In the genomic region with DNA sequence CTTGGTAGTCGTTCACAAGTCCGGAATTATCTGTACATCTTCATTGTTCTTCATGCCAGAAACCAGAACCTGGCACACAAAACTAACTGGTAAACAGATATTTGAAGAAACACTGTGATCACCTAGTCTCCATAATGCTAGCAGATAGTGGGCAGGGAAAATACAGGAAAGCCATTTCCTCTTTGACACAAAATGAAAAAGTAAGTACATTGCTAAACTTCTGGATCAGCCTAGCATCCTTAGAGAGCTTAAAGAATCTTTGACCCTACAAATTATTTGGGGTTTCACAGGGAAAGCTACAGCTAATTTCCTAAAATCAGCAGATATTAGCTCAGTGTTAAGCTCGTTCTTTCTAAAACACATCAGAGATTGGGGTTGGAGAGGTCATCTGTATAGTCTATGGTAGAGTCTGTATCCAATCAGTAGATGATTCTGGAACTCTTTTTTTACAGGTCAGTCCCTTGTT, we compare ENCODE assay signal across 1 cellular context.
TF ChIP-seq lines count a peak whose summit lies in the region.

No MANE protein-coding gene starts in this region.

TF ChIP-seq in K562, 482 proteins besides CTCF, POLR2A, EP300 and RAD21 (continued from another document and continues in another):
- TF ChIP-seq, protein P1, sequence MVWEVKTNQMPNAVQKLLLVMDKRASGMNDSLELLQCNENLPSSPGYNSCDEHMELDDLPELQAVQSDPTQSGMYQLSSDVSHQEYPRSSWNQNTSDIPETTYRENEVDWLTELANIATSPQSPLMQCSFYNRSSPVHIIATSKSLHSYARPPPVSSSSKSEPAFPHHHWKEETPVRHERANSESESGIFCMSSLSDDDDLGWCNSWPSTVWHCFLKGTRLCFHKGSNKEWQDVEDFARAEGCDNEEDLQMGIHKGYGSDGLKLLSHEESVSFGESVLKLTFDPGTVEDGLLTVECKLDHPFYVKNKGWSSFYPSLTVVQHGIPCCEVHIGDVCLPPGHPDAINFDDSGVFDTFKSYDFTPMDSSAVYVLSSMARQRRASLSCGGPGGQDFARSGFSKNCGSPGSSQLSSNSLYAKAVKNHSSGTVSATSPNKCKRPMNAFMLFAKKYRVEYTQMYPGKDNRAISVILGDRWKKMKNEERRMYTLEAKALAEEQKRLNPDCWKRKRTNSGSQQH (CRISPR knock-in tag; IDR thresholded peaks at IDR 0.05), result no peak
- TF ChIP-seq CREB5 (CRISPR knock-in tag; IDR thresholded peaks at IDR 0.05) (peak; percentile 30; the same call in 1 of the 2 replicates), GTF2F1 (IDR thresholded peaks at IDR 0.05; ENCODE audit: low read depth, low read length) (no peak), ZNF561 (CRISPR knock-in tag; conservative IDR thresholded peaks at IDR 0.05) (no peak), ZNF551 (CRISPR knock-in tag; IDR thresholded peaks at IDR 0.05) (0 out of 2 replicates have a peak, but pooled peaks have one; percentile 62), NR2C2 (CRISPR knock-in tag; IDR thresholded peaks at IDR 0.05) (no peak), NR2C2 (tag; IDR thresholded peaks at IDR 0.05) (0 out of 2 replicates have a peak, but pooled peaks have one; percentile 41), PHTF2 (CRISPR knock-in tag; IDR thresholded peaks at IDR 0.05) (no peak; the same call in 1 of the 2 replicates), KAT7 (CRISPR knock-in tag; IDR thresholded peaks at IDR 0.05; ENCODE audit: borderline replicate concordance) (no peak), ZNF76 (CRISPR knock-in tag; IDR thresholded peaks at IDR 0.05; ENCODE audit: borderline replicate concordance) (no peak), FUS (optimal IDR thresholded peaks at IDR 0.05; ENCODE audit: low read depth, low read length) (no peak), TRIM24 (IDR thresholded peaks at IDR 0.05) (no peak), BRCA1 (IDR thresholded peaks at IDR 0.05) (no peak), BRCA1 (CRISPR knock-in tag; IDR thresholded peaks at IDR 0.05) (no peak), FIP1L1 (IDR thresholded peaks at IDR 0.05; ENCODE audit: low read depth, low read length, poor library complexity, severe bottlenecking) (no peak), POLR2AphosphoS2 (IDR thresholded peaks at IDR 0.05; ENCODE audit: low read length) (peak; percentile 41), HIVEP1 (CRISPR knock-in tag; IDR thresholded peaks at IDR 0.05) (no peak), ZNF717 (CRISPR knock-in tag; IDR thresholded peaks at IDR 0.05) (0 out of 2 replicates have a peak, but pooled peaks have one; percentile 7), COPS2 (conservative IDR thresholded peaks at IDR 0.05) (no peak), ZKSCAN1 (IDR thresholded peaks at IDR 0.05; ENCODE audit: low read depth, low read length) (no peak), FOXM1 (IDR thresholded peaks at IDR 0.05; ENCODE audit: low read depth) (no peak), FOXM1 (CRISPR knock-in tag; IDR thresholded peaks at IDR 0.05; ENCODE audit: low read depth) (no peak), E4F1 (CRISPR knock-in tag; IDR thresholded peaks at IDR 0.05; ENCODE audit: borderline replicate concordance) (peak; percentile 52; the same call in 1 of the 2 replicates), RUNX1 (IDR thresholded peaks at IDR 0.05; ENCODE audit: low read depth) (no peak), ATF7 (IDR thresholded peaks at IDR 0.05) (no peak), USF2 (CRISPR knock-in tag; IDR thresholded peaks at IDR 0.05) (no peak), ZNF75A (CRISPR knock-in tag; IDR thresholded peaks at IDR 0.05) (no peak), KLF10 (CRISPR knock-in tag; IDR thresholded peaks at IDR 0.05) (0 out of 2 replicates have a peak, but pooled peaks have one; percentile 6), POLR3G (IDR thresholded peaks at IDR 0.05; ENCODE audit: extremely low read depth, insufficient read length, insufficient replicate concordance) (no peak), E2F3 (CRISPR knock-in tag; IDR thresholded peaks at IDR 0.05) (no peak), CREB3L1 (IDR thresholded peaks at IDR 0.05; ENCODE audit: borderline replicate concordance, low read depth) (no peak), ZNF253 (CRISPR knock-in tag; conservative IDR thresholded peaks at IDR 0.05) (no peak), SMARCE1 (IDR thresholded peaks at IDR 0.05) (no peak), SMAD3 (CRISPR knock-in tag; conservative IDR thresholded peaks at IDR 0.05) (0 out of 2 replicates have a peak, but pooled peaks have one; percentile 5)
- TF ChIP-seq, protein P2, sequence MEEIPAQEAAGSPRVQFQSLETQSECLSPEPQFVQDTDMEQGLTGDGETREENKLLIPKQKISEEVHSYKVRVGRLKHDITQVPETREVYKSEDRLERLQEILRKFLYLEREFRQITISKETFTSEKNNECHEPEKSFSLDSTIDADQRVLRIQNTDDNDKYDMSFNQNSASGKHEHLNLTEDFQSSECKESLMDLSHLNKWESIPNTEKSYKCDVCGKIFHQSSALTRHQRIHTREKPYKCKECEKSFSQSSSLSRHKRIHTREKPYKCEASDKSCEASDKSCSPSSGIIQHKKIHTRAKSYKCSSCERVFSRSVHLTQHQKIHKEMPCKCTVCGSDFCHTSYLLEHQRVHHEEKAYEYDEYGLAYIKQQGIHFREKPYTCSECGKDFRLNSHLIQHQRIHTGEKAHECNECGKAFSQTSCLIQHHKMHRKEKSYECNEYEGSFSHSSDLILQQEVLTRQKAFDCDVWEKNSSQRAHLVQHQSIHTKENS (CRISPR knock-in tag; IDR thresholded peaks at IDR 0.05), result peak; percentile 79; the same call in 1 of the 2 replicates
- TF ChIP-seq, protein P3, sequence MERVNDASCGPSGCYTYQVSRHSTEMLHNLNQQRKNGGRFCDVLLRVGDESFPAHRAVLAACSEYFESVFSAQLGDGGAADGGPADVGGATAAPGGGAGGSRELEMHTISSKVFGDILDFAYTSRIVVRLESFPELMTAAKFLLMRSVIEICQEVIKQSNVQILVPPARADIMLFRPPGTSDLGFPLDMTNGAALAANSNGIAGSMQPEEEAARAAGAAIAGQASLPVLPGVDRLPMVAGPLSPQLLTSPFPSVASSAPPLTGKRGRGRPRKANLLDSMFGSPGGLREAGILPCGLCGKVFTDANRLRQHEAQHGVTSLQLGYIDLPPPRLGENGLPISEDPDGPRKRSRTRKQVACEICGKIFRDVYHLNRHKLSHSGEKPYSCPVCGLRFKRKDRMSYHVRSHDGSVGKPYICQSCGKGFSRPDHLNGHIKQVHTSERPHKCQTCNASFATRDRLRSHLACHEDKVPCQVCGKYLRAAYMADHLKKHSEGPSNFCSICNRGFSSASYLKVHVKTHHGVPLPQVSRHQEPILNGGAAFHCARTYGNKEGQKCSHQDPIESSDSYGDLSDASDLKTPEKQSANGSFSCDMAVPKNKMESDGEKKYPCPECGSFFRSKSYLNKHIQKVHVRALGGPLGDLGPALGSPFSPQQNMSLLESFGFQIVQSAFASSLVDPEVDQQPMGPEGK (CRISPR knock-in tag; IDR thresholded peaks at IDR 0.05; ENCODE audit: borderline replicate concordance), result peak; percentile 47; the same call in 1 of the 2 replicates
- TF ChIP-seq, protein P4, sequence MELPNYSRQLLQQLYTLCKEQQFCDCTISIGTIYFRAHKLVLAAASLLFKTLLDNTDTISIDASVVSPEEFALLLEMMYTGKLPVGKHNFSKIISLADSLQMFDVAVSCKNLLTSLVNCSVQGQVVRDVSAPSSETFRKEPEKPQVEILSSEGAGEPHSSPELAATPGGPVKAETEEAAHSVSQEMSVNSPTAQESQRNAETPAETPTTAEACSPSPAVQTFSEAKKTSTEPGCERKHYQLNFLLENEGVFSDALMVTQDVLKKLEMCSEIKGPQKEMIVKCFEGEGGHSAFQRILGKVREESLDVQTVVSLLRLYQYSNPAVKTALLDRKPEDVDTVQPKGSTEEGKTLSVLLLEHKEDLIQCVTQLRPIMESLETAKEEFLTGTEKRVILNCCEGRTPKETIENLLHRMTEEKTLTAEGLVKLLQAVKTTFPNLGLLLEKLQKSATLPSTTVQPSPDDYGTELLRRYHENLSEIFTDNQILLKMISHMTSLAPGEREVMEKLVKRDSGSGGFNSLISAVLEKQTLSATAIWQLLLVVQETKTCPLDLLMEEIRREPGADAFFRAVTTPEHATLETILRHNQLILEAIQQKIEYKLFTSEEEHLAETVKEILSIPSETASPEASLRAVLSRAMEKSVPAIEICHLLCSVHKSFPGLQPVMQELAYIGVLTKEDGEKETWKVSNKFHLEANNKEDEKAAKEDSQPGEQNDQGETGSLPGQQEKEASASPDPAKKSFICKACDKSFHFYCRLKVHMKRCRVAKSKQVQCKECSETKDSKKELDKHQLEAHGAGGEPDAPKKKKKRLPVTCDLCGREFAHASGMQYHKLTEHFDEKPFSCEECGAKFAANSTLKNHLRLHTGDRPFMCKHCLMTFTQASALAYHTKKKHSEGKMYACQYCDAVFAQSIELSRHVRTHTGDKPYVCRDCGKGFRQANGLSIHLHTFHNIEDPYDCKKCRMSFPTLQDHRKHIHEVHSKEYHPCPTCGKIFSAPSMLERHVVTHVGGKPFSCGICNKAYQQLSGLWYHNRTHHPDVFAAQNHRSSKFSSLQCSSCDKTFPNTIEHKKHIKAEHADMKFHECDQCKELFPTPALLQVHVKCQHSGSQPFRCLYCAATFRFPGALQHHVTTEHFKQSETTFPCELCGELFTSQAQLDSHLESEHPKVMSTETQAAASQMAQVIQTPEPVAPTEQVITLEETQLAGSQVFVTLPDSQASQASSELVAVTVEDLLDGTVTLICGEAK (IDR thresholded peaks at IDR 0.05), result no peak
- TF ChIP-seq, protein P4 (CRISPR knock-in tag; IDR thresholded peaks at IDR 0.05), result no peak
